Comparison of ENCODE assay signal across 15 cellular contexts in genomic region chr14:100446572-100446971, GRCh38.
DNase-seq lines count a peak whose midpoint lies in the region; ATAC-seq, FAIRE-seq and TF ChIP-seq lines count a peak whose summit lies in the region.
"Had no signal": no experiment of that assay in that cellular context is flagged by ENCODE, and none has a peak within 500 bp of the region (broad histone marks: within the 10 kb centered on the region; RNA-seq: fewer than 3 reads in every experiment).

No MANE protein-coding gene starts in this region.

- H3K4me3 ChIP-seq in Loucy (ENCODE audit: low read length, poor library complexity, severe bottlenecking) (no peak overlapping the region), neural progenitor cell (no peak overlapping the region), esophagus squamous epithelium (no peak overlapping the region), kidney (ENCODE audit: low read length in 2 of 2) (no peak overlapping the region)
- H3K4me3 ChIP-seq: mucosa of descending colon, ovary, upper lobe of left lung had no signal

- H3K27ac ChIP-seq in neural progenitor cell = no peak overlapping the region
- H3K27ac ChIP-seq in esophagus squamous epithelium = no peak overlapping the region
- H3K27ac ChIP-seq in kidney (ENCODE audit: low read depth in 2 of 2, low read length in 2 of 2) = no peak overlapping the region
- H3K27ac ChIP-seq: ovary, upper lobe of left lung had no signal

- TF ChIP-seq CTCF in Loucy (conservative IDR thresholded peaks at IDR 0.05; ENCODE audit: low read length) (no peak), WTC11 (IDR thresholded peaks at IDR 0.05) (no peak), neural progenitor cell (IDR thresholded peaks at IDR 0.05) (no peak), GM10266 (IDR thresholded peaks at IDR 0.05; ENCODE audit: control insufficient read depth, insufficient read depth, low read depth, missing control alignments) (no peak), esophagus squamous epithelium (IDR thresholded peaks at IDR 0.05) (no peak), kidney (IDR thresholded peaks at IDR 0.05; ENCODE audit: borderline replicate concordance, extremely low read depth, insufficient read depth) (no peak)

- intact Hi-C loops in esophagus squamous epithelium (cut with DNase I) = no loop called here
- intact Hi-C loops in kidney (cut with DNase I) = no loop called here

- no peaks in the 10 kb centered on the region for H3F3A ChIP-seq in Loucy (ENCODE audit: low read depth)
- peaks cover 9% of the 10 kb centered on the region for H3F3A ChIP-seq in neural progenitor cell (ENCODE audit: low read depth)

- H3K4me1 Mint-ChIP-seq in activated CD8-positive, alpha-beta memory T cell treated with anti-CD3 and anti-CD28 coated beads, Interleukin-2, amount 10 ng/mL, durations not matched to agents 7 days and 5 days = peaks cover 23% of the 10 kb centered on the region
- peaks cover 32% of the 10 kb centered on the region for H3K4me1 Mint-ChIP-seq in WTC11
- H3K4me1 Mint-ChIP-seq in neural progenitor cell = peaks cover 36% of the 10 kb centered on the region

- H3K4me3 Mint-ChIP-seq in activated CD8-positive, alpha-beta memory T cell treated with anti-CD3 and anti-CD28 coated beads, Interleukin-2, amount 10 ng/mL, durations not matched to agents 7 days and 5 days = no peak overlapping the region
- no peak overlapping the region for H3K4me3 Mint-ChIP-seq in WTC11
- H3K4me3 Mint-ChIP-seq in neural progenitor cell = no peak overlapping the region

- H2AFZ ChIP-seq in Loucy (ENCODE audit: low read length) (no peak overlapping the region), neural progenitor cell (replicated peaks) (no peak overlapping the region)

- DNase-seq in activated CD8-positive, alpha-beta memory T cell treated with anti-CD3 and anti-CD28 coated beads, Interleukin-2, amount 10 ng/mL, durations not matched to agents 7 days and 5 days = peak; percentile 56
- DNase-seq in activated CD8-positive, alpha-beta memory T cell treated with anti-CD3 and anti-CD28 coated beads, Interleukin-2, amount 50 U/mL, for 4 hours = no peak
- DNase-seq in WTC11 (ENCODE audit: low spot score) (peak; percentile 78), neural progenitor cell (ENCODE audit: low spot score) (peak; percentile 53), GM10266 (ENCODE audit: extremely low spot score) (no peak), esophagus squamous epithelium (lab: John Stamatoyannopoulos, UW) (no peak), kidney (no peak)
- DNase-seq: mucosa of descending colon, NCI-H345, ovary, upper lobe of left lung had no signal

- peak; percentile 75 for ATAC-seq in activated CD8-positive, alpha-beta memory T cell treated with anti-CD3 and anti-CD28 coated beads, Interleukin-2, amount 10 ng/mL, durations not matched to agents 7 days and 5 days
- peak; percentile 96 for ATAC-seq in WTC11
- ATAC-seq: mucosa of descending colon had no signal

- H4K20me1 ChIP-seq in Loucy (ENCODE audit: insufficient read depth, low read length, poor library complexity, severe bottlenecking) (no peaks in the 10 kb centered on the region), neural progenitor cell (ENCODE audit: low read depth) (no peaks in the 10 kb centered on the region)

- no peaks in the 10 kb centered on the region for H3K27me3 Mint-ChIP-seq in activated CD8-positive, alpha-beta memory T cell treated with anti-CD3 and anti-CD28 coated beads, Interleukin-2, amount 10 ng/mL, durations not matched to agents 7 days and 5 days
- H3K27me3 Mint-ChIP-seq in WTC11 (ENCODE audit: low read depth) (no peaks in the 10 kb centered on the region), neural progenitor cell (ENCODE audit: insufficient read depth, low read depth) (no peaks in the 10 kb centered on the region)

- CTCF ChIA-PET in activated CD8-positive, alpha-beta memory T cell treated with anti-CD3 and anti-CD28 coated beads, Interleukin-2, amount 10 ng/mL, durations not matched to agents 7 days and 5 days (lab: Charles Lee) = interaction anchor here (1.4 to 3.2 kb wide), 4 partner anchors 61 to 207 kb away, joined by 3 to 17 read pairs (median 7); no protein-coding TSS in a partner anchor
- CTCF ChIA-PET in WTC11 (lab: Charles Lee) = interaction anchor here (0.6 to 2.2 kb wide), 7 partner anchors 9 to 199 kb away, joined by 3 to 9 read pairs (median 3); no protein-coding TSS in a partner anchor

- no peak for FAIRE-seq in kidney (lab: Jason Lieb, UNC)
- FAIRE-seq: frontal cortex, islet of Langerhans had no signal

- H3K9me3 Mint-ChIP-seq in activated CD8-positive, alpha-beta memory T cell treated with anti-CD3 and anti-CD28 coated beads, Interleukin-2, amount 10 ng/mL, durations not matched to agents 7 days and 5 days (ENCODE audit: low read depth) = no peaks in the 10 kb centered on the region
- no peaks in the 10 kb centered on the region for H3K9me3 Mint-ChIP-seq in WTC11
- H3K9me3 Mint-ChIP-seq in neural progenitor cell = no peaks in the 10 kb centered on the region
- H3K9me3 Mint-ChIP-seq: activated naive CD4-positive, alpha-beta T cell treated with anti-CD3 and anti-CD28 coated beads, Interleukin-2, amount 50 U/mL, for 72 hours had no signal

- no peak overlapping the region for H3K27ac Mint-ChIP-seq in activated CD8-positive, alpha-beta memory T cell treated with anti-CD3 and anti-CD28 coated beads, Interleukin-2, amount 10 ng/mL, durations not matched to agents 7 days and 5 days
- H3K27ac Mint-ChIP-seq in WTC11 (no peak overlapping the region; the same call in 1 of the 2 replicates), neural progenitor cell (no peak overlapping the region)

- WGBS in esophagus squamous epithelium, 2 donors = 77 to 83% methylated on average over 7 of the region's 7 CpGs

- peaks cover 55% of the 10 kb centered on the region for H3K4me1 ChIP-seq in Loucy (ENCODE audit: insufficient read depth, low read length, poor library complexity, severe bottlenecking)
- H3K4me1 ChIP-seq in neural progenitor cell = peaks cover 12% of the 10 kb centered on the region
- peaks cover 0 to 3% (median 0%) of the 10 kb centered on the region in 3 donors for H3K4me1 ChIP-seq in esophagus squamous epithelium
- H3K4me1 ChIP-seq in kidney (ENCODE audit: control insufficient read depth in 1 of 2, insufficient read depth in 1 of 2, low read depth in 1 of 2, low read length in 2 of 2) = peaks cover 0 to 3% of the 10 kb centered on the region in 2 donors

- no peak overlapping the region for H3K4me2 ChIP-seq in Loucy (ENCODE audit: low read depth, low read length, poor library complexity, severe bottlenecking)
- no peak overlapping the region for H3K4me2 ChIP-seq in neural progenitor cell

- no peaks in the 10 kb centered on the region for H3K27me3 ChIP-seq in Loucy (ENCODE audit: insufficient read depth, low read length, poor library complexity, severe bottlenecking)
- H3K27me3 ChIP-seq in neural progenitor cell = no peaks in the 10 kb centered on the region
- H3K27me3 ChIP-seq in esophagus squamous epithelium = no peaks in the 10 kb centered on the region
- H3K27me3 ChIP-seq: ovary, upper lobe of left lung had no signal

- POLR2A ChIA-PET in WTC11 (lab: Charles Lee) = interaction anchor here (0.6 to 0.7 kb wide), 4 partner anchors 10 to 30 kb away, joined by 3 to 7 read pairs (median 4); no protein-coding TSS in a partner anchor

- no peak for TF ChIP-seq POLR2A in esophagus squamous epithelium (IDR thresholded peaks at IDR 0.05)

- no peaks in the 10 kb centered on the region for H3K36me3 Mint-ChIP-seq in activated CD8-positive, alpha-beta memory T cell treated with anti-CD3 and anti-CD28 coated beads, Interleukin-2, amount 10 ng/mL, durations not matched to agents 7 days and 5 days
- H3K36me3 Mint-ChIP-seq in WTC11 (no peaks in the 10 kb centered on the region), neural progenitor cell (no peaks in the 10 kb centered on the region)
- H3K36me3 Mint-ChIP-seq: activated naive CD4-positive, alpha-beta T cell treated with anti-CD3 and anti-CD28 coated beads, Interleukin-2, amount 50 U/mL, for 72 hours had no signal

- H3K36me3 ChIP-seq in Loucy (ENCODE audit: insufficient read depth, low read length) = no peaks in the 10 kb centered on the region
- H3K36me3 ChIP-seq in neural progenitor cell = no peaks in the 10 kb centered on the region
- no peaks in the 10 kb centered on the region for H3K36me3 ChIP-seq in esophagus squamous epithelium
- H3K36me3 ChIP-seq in kidney (ENCODE audit: control insufficient read depth in 1 of 2, insufficient read depth in 2 of 2, low read length in 2 of 2) = no peaks in the 10 kb centered on the region
- H3K36me3 ChIP-seq: ovary, upper lobe of left lung had no signal

- no peaks in the 10 kb centered on the region for H3K79me2 ChIP-seq in Loucy (ENCODE audit: insufficient read depth, low read length)
- H3K79me2 ChIP-seq in neural progenitor cell (ENCODE audit: low read depth) = no peaks in the 10 kb centered on the region

- no peaks in the 10 kb centered on the region for H3K9me3 ChIP-seq in Loucy (ENCODE audit: insufficient read depth, low read depth, low read length)
- no peaks in the 10 kb centered on the region for H3K9me3 ChIP-seq in neural progenitor cell (ENCODE audit: low read depth)
- H3K9me3 ChIP-seq in esophagus squamous epithelium = no peaks in the 10 kb centered on the region
- no peaks in the 10 kb centered on the region for H3K9me3 ChIP-seq in kidney (ENCODE audit: control insufficient read depth in 1 of 2, low read length in 2 of 2)
- H3K9me3 ChIP-seq: mucosa of descending colon, ovary, upper lobe of left lung had no signal

- H3K9ac ChIP-seq in Loucy (ENCODE audit: low read depth, low read length, poor library complexity, severe bottlenecking) (peak overlapping the region; percentile 55), neural progenitor cell (no peak overlapping the region), kidney (ENCODE audit: low read length in 2 of 2) (no peak overlapping the region)

- H3K9me2 ChIP-seq in Loucy (replicated peaks; ENCODE audit: low read depth, low read length) = no peaks in the 10 kb centered on the region

TF ChIP-seq in WTC11, 78 proteins besides CTCF, POLR2A, EP300 and RAD21:
- TF ChIP-seq ZNF263 (CRISPR knock-in tag; IDR thresholded peaks at IDR 0.05; ENCODE audit: low read depth) = no peak
- peak; percentile 59 for TF ChIP-seq NFYB (CRISPR knock-in tag; conservative IDR thresholded peaks at IDR 0.05; ENCODE audit: low read depth)

Comparison
In these comparisons a context has a peak if more than half of its experiments do, and no peak if none do; other contexts are left out.
1. DNase-seq: peak in activated CD8-positive, alpha-beta memory T cell treated with anti-CD3 and anti-CD28 coated beads, Interleukin-2, amount 10 ng/mL, durations not matched to agents 7 days and 5 days (single experiment), WTC11 (single experiment) and neural progenitor cell (single experiment); none in activated CD8-positive, alpha-beta memory T cell treated with anti-CD3 and anti-CD28 coated beads, Interleukin-2, amount 50 U/mL, for 4 hours (single experiment), GM10266 (single experiment), esophagus squamous epithelium (single experiment) and kidney (single experiment).